Comparison of ENCODE assay signal across 34 cellular contexts in the genomic region with DNA sequence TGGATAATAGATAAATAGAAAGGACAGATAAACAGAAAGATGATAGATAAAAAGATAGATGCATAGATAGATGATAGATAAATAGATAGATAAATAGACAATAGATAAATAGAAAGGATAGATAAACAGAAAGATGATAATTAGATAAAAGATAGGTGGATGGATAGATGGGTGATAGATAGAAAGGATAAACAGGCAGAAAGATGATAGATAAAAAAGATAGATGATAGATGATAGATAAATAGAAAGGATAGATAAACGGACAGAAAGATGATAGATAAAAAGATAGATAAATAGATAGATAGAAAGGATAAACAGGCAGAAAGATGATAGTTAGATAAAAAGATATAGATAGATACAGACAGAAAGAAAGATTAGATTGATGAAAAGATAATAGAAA.
"Had no signal": no experiment of that assay in that cellular context is flagged by ENCODE, and none has a peak within 500 bp of the region (broad histone marks: within the 10 kb centered on the region; RNA-seq: fewer than 3 reads in every experiment).

No MANE protein-coding gene starts in this region.

- H3K4me3 ChIP-seq: MG63 had no signal

- H3K36me3 ChIP-seq: MG63 had no signal

- DNase-seq: Karpas-422, Kasumi-1, MG63, MM.1S, MV-4-11, NCI-H1048, NCI-H1092, NCI-H1092 treated with DMSO at 0.1 percent for 48 hours, NCI-H1105, NCI-H1105 treated with DMSO at 0.1 percent for 48 hours, NCI-H1417, NCI-H1417 treated with DMSO at 0.1 percent for 48 hours, NCI-H1436, NCI-H1436 treated with DMSO at 0.1 percent for 48 hours, NCI-H146, NCI-H1694, NCI-H1694 treated with DMSO at 0.1 percent for 48 hours, NCI-H187, NCI-H187 treated with DMSO at 0.1 percent for 48 hours, NCI-H1930, NCI-H2029, NCI-H2029 treated with DMSO at 0.1 percent for 48 hours, NCI-H2081, NCI-H2081 treated with DMSO at 0.1 percent for 48 hours, NCI-H2107, NCI-H2171, NCI-H2227 treated with DMSO at 0.1 percent for 48 hours, NCI-H226, NCI-H345, NCI-H446, NCI-H446 treated with DMSO at 0.1 percent for 48 hours, NCI-H510A, NCI-H510A treated with DMSO at 0.1 percent for 48 hours, NCI-H524 had no signal

- H3K9me3 ChIP-seq: MG63 had no signal
